In the genomic region with DNA sequence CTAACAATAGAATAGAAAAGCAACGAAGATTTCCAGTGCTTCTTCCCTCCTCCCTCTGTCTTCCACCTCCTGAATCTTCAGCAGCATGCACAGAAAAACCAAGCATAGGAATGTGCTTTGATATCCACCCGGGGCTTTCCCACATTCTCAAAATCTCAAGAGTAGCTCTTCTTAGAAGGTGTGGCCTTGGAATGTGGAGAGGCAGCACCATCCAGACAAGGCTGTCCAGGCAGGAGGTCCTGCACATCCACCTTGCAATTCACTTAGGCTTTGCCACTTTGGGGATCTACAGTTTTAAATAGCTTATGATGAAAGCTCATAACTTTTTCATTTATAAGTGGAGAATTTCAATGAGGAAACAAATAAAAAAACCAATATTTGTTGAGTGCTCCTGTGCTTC, we compare ENCODE assay signal across 17 cellular contexts.
A peak's percentile ranks its signal among the peaks of the same experiment; 100 is the strongest.
DNase-seq lines count a peak whose midpoint lies in the region; ATAC-seq, FAIRE-seq and TF ChIP-seq lines count a peak whose summit lies in the region.
"Had no signal": no experiment of that assay in that cellular context is flagged by ENCODE, and none has a peak within 500 bp of the region (broad histone marks: within the 10 kb centered on the region; RNA-seq: fewer than 3 reads in every experiment).

No MANE protein-coding gene starts in this region.

- no peak overlapping the region for H3K4me2 ChIP-seq in H1 (ENCODE audit: insufficient read depth in 1 of 2, low read depth in 2 of 2, low read length in 2 of 2)

- whole genome bisulfite sequencing in H1 (ENCODE audit: extremely low coverage in 1 of 2, insufficient coverage in 1 of 2, insufficient read length in 1 of 2, insufficient replicate concordance in 2 of 2, low coverage in 1 of 2, low lambda C conversion rate in 2 of 2, missing lambda C conversion rate in 1 of 2), 2 experiments: 82% methylated on average over 2 of the region's 2 CpGs; no CpG with 5 or more reads in 1 of the 2 experiments
- WGBS in lung, 2 donors: 53 to 77% methylated on average over 2 of the region's 2 CpGs
- 39 to 45% methylated on average over 2 of the region's 2 CpGs for WGBS in body of pancreas, 2 donors
- WGBS in psoas muscle, 3 donors: 63 to 75% (median 64%) methylated on average over 2 of the region's 2 CpGs

- no peaks in the 10 kb centered on the region for H3K27me3 ChIP-seq in H1 (replicated peaks in 1 of 4; ENCODE audit: control insufficient read depth in 3 of 4, extremely low read depth in 1 of 4, insufficient read depth in 3 of 4, low read length in 3 of 4)
- no peaks in the 10 kb centered on the region for H3K27me3 ChIP-seq in lung (ENCODE audit: control insufficient read depth, insufficient read depth)
- H3K27me3 ChIP-seq in upper lobe of right lung: no peaks in the 10 kb centered on the region
- no peaks in the 10 kb centered on the region for H3K27me3 ChIP-seq in body of pancreas
- peaks cover 0 to 6% (median 5%) of the 10 kb centered on the region in 3 donors for H3K27me3 ChIP-seq in psoas muscle (ENCODE audit: insufficient read depth in 3 of 3, low read length in 2 of 3)

- no peaks in the 10 kb centered on the region; the same call in 1 of the 2 replicates for H3K23me2 ChIP-seq in H1 (ENCODE audit: low read depth, low read length)

- no peaks in the 10 kb centered on the region for H4K20me1 ChIP-seq in H1 (replicated peaks in 1 of 2; ENCODE audit: control insufficient read depth in 1 of 2, insufficient read depth in 2 of 2, low read length in 2 of 2)

- H3K4me3 ChIP-seq in H1 (ENCODE audit: extremely low read depth in 1 of 4, insufficient read depth in 2 of 4, low read depth in 3 of 4, low read length in 4 of 4) (no peak overlapping the region), lung (no peak overlapping the region), upper lobe of right lung (no peak overlapping the region), body of pancreas (no peak overlapping the region), psoas muscle (no peak overlapping the region)

- H4K91ac ChIP-seq in H1 (replicated peaks; ENCODE audit: insufficient read length, low read length): no peak overlapping the region

- peaks cover 33% of the 10 kb centered on the region for H3K36me3 Mint-ChIP-seq in HFFc6 (ENCODE audit: low read depth)
- H3K36me3 Mint-ChIP-seq in stimulated activated naive B cell treated with anti-CD40 and anti-IgM and Interleukin-4, amounts not matched to agents 10 μg/mL and 1 μg/mL and 100 μg/mL, for 72 hours: no peaks in the 10 kb centered on the region

- no peak for TF ChIP-seq POLR2A in H1 (IDR thresholded peaks at IDR 0.05; ENCODE audit: control extremely low read depth in 1 of 2, low read depth in 2 of 2, low read length in 2 of 2)
- TF ChIP-seq POLR2A in body of pancreas (IDR thresholded peaks at IDR 0.05): no peak

- H3K14ac ChIP-seq in H1 (ENCODE audit: insufficient read length): no peak overlapping the region

- ATAC-seq in lung (ENCODE audit: insufficient read depth, low FRiP score): peak; percentile 55
- ATAC-seq in upper lobe of right lung: peak; percentile 80
- no peak for ATAC-seq in stimulated activated naive B cell treated with anti-CD40 and anti-IgM and Interleukin-4, amounts not matched to agents 10 μg/mL and 1 μg/mL and 100 μg/mL, for 72 hours (replicated peaks)
- ATAC-seq in body of pancreas: no peak
- no peak for ATAC-seq in psoas muscle

- POLR2A ChIA-PET in H1 (lab: Charles Lee; ENCODE audit: partially characterized antibody): no interaction called here

- H3K18ac ChIP-seq in H1 (ENCODE audit: extremely low read depth, low read length): no peak overlapping the region

- H2BK12ac ChIP-seq in H1 (ENCODE audit: low read depth, low read length): no peak overlapping the region

- no peak for TF ChIP-seq RAD21 in H1 (IDR thresholded peaks at IDR 0.05 in 1 of 2, conservative IDR thresholded peaks at IDR 0.05 in 1 of 2; ENCODE audit: low read depth in 2 of 2, low read length in 2 of 2)

- H2BK5ac ChIP-seq in H1 (ENCODE audit: low read depth, low read length): no peak overlapping the region

- peaks cover 78% of the 10 kb centered on the region for H3K4me1 Mint-ChIP-seq in HFFc6 (ENCODE audit: low read depth)
- H3K4me1 Mint-ChIP-seq in stimulated activated naive B cell treated with anti-CD40 and anti-IgM and Interleukin-4, amounts not matched to agents 10 μg/mL and 1 μg/mL and 100 μg/mL, for 72 hours: no peaks in the 10 kb centered on the region

- no peak for TF ChIP-seq EP300 in H1 (IDR thresholded peaks at IDR 0.05; ENCODE audit: borderline replicate concordance in 1 of 2, low read depth in 2 of 2, low read length in 2 of 2)

- H3K23ac ChIP-seq in H1 (ENCODE audit: insufficient read length): no peak overlapping the region

- H2BK15ac ChIP-seq in H1 (ENCODE audit: low read length): no peak overlapping the region

- H3K4me1 ChIP-seq in H1 (replicated peaks in 1 of 4; ENCODE audit: control insufficient read depth in 3 of 4, insufficient read depth in 4 of 4, low read length in 3 of 4) (no peaks in the 10 kb centered on the region), lung (ENCODE audit: control insufficient read depth in 2 of 2, insufficient read depth in 2 of 2, low read length in 2 of 2) (peaks cover 0 to 5% of the 10 kb centered on the region in 2 donors), upper lobe of right lung (no peaks in the 10 kb centered on the region), body of pancreas (no peaks in the 10 kb centered on the region), psoas muscle (no peaks in the 10 kb centered on the region)

- H3K27ac ChIP-seq in H1 (ENCODE audit: low read depth, low read length) (no peak overlapping the region), lung (ENCODE audit: low read depth in 1 of 2, low read length in 1 of 2) (no peak overlapping the region), upper lobe of right lung (no peak overlapping the region), body of pancreas (no peak overlapping the region), psoas muscle (no peak overlapping the region)

- H2BK120ac ChIP-seq in H1 (replicated peaks; ENCODE audit: low read depth, low read length): no peak overlapping the region

- H3K9ac ChIP-seq in H1 (replicated peaks in 1 of 4; ENCODE audit: extremely low read depth in 1 of 4, low read depth in 3 of 4, low read length in 3 of 4): no peak overlapping the region

- peaks cover 5% of the 10 kb centered on the region for H3K27me3 Mint-ChIP-seq in HFFc6 (ENCODE audit: insufficient read depth)
- H3K27me3 Mint-ChIP-seq in stimulated activated naive B cell treated with anti-CD40 and anti-IgM and Interleukin-4, amounts not matched to agents 10 μg/mL and 1 μg/mL and 100 μg/mL, for 72 hours: peaks cover 6 to 11% of the 10 kb centered on the region in 2 donors

- no peak overlapping the region for H2AFZ ChIP-seq in H1 (ENCODE audit: low read length)

- H3K9me3 ChIP-seq in H1 (ENCODE audit: insufficient read depth in 2 of 2, low read depth in 1 of 2, low read length in 1 of 2) (no peaks in the 10 kb centered on the region), lung (ENCODE audit: control insufficient read depth in 2 of 2, insufficient read depth in 1 of 2, low read length in 1 of 2) (peaks cover 0 to 1% of the 10 kb centered on the region in 2 donors), upper lobe of right lung (no peaks in the 10 kb centered on the region), body of pancreas (no peaks in the 10 kb centered on the region), psoas muscle (no peaks in the 10 kb centered on the region)

- H3K27ac Mint-ChIP-seq in HFFc6: peak overlapping the region; percentile 50
- H3K27ac Mint-ChIP-seq in stimulated activated naive B cell treated with anti-CD40 and anti-IgM and Interleukin-4, amounts not matched to agents 10 μg/mL and 1 μg/mL and 100 μg/mL, for 72 hours: no peak overlapping the region
- H3K27ac Mint-ChIP-seq: H9 had no signal

- FAIRE-seq in H1 (lab: Jason Lieb, UNC): no peak

- H2AK5ac ChIP-seq in H1 (ENCODE audit: low read depth, low read length): no peak overlapping the region

- no peak overlapping the region for H3K4me3 Mint-ChIP-seq in HFFc6
- no peak overlapping the region for H3K4me3 Mint-ChIP-seq in stimulated activated naive B cell treated with anti-CD40 and anti-IgM and Interleukin-4, amounts not matched to agents 10 μg/mL and 1 μg/mL and 100 μg/mL, for 72 hours
- H3K4me3 Mint-ChIP-seq: H9 had no signal

- no peak overlapping the region for H2BK20ac ChIP-seq in H1 (ENCODE audit: low read length)

- DNase-seq in HFFc6 (no peak), H1 (ENCODE audit: low read depth in 1 of 2, low spot score in 2 of 2) (no peak), lung (ENCODE audit: low spot score) (peak; percentile 68), upper lobe of right lung (no peak), body of pancreas (no peak), psoas muscle (no peak)
- DNase-seq in stimulated activated naive B cell treated with anti-CD40 and anti-IgM and Interleukin-4, amounts not matched to agents 10 μg/mL and 1 μg/mL and 100 μg/mL, for 72 hours: no peak
- DNase-seq: COR-L47, H9, Karpas-422, MM.1S, NCI-H1092 treated with DMSO at 0.1 percent for 48 hours, NCI-H345, NCI-H526 treated with DMSO at 0.1 percent for 48 hours, OCI-M1, RPMI8226, SIG-M5 had no signal

- H3K36me3 ChIP-seq in H1 (ENCODE audit: control insufficient read depth in 2 of 4, insufficient read depth in 4 of 4, low read length in 3 of 4) (no peaks in the 10 kb centered on the region), lung (ENCODE audit: control insufficient read depth in 2 of 2, insufficient read depth in 2 of 2, low read length in 2 of 2) (no peaks in the 10 kb centered on the region), upper lobe of right lung (no peaks in the 10 kb centered on the region), body of pancreas (replicated peaks in 1 of 2; ENCODE audit: insufficient read depth in 1 of 2, low read depth in 2 of 2) (no peaks in the 10 kb centered on the region), psoas muscle (ENCODE audit: insufficient read depth in 1 of 2, low read depth in 1 of 2) (no peaks in the 10 kb centered on the region)

- H3K79me1 ChIP-seq in H1 (ENCODE audit: low read depth, low read length): no peaks in the 10 kb centered on the region

- H4K5ac ChIP-seq in H1 (ENCODE audit: insufficient read length, low read depth, low read length): no peak overlapping the region

- CTCF ChIA-PET in H1 (lab: Charles Lee; ENCODE audit: partially characterized antibody): interaction anchor here (0.6 to 2.0 kb wide), 3 partner anchors 10 to 75 kb away, joined by 3 to 7 read pairs (median 4); no protein-coding TSS in a partner anchor

- TF ChIP-seq CTCF in HFFc6 (IDR thresholded peaks at IDR 0.05) (no peak), H1 (IDR thresholded peaks at IDR 0.05; ENCODE audit: control extremely low read depth in 1 of 3, insufficient read depth in 1 of 3, low read depth in 1 of 3, low read length in 3 of 3) (no peak), lung (IDR thresholded peaks at IDR 0.05; ENCODE audit: control extremely low read depth, extremely low read depth) (no peak), upper lobe of right lung (IDR thresholded peaks at IDR 0.05) (no peak), body of pancreas (IDR thresholded peaks at IDR 0.05) (no peak), psoas muscle (IDR thresholded peaks at IDR 0.05) (no peak)

- H4K8ac ChIP-seq in H1 (ENCODE audit: extremely low read depth, insufficient read depth, low read length): no peak overlapping the region

- no peaks in the 10 kb centered on the region for H3K9me3 Mint-ChIP-seq in HFFc6
- H3K9me3 Mint-ChIP-seq in stimulated activated naive B cell treated with anti-CD40 and anti-IgM and Interleukin-4, amounts not matched to agents 10 μg/mL and 1 μg/mL and 100 μg/mL, for 72 hours: no peaks in the 10 kb centered on the region

- no peak overlapping the region for H3K4ac ChIP-seq in H1 (replicated peaks; ENCODE audit: insufficient read length, low read depth, low read length)

- H3K79me2 ChIP-seq in H1 (ENCODE audit: control insufficient read depth in 1 of 2, insufficient read depth in 2 of 2, low read length in 2 of 2): no peaks in the 10 kb centered on the region

- H3K56ac ChIP-seq in H1 (replicated peaks; ENCODE audit: insufficient read length, low read depth, low read length): no peak overlapping the region

- intact Hi-C loops in upper lobe of right lung (cut with DNase I) (no loop called here), body of pancreas (cut with DNase I) (no loop called here), psoas muscle (cut with DNase I) (no loop called here)

Comparison
In these comparisons a context has a peak if more than half of its experiments do, and no peak if none do; other contexts are left out.
1. ATAC-seq: peak in lung (single experiment) and upper lobe of right lung (single experiment); none in stimulated activated naive B cell treated with anti-CD40 and anti-IgM and Interleukin-4, amounts not matched to agents 10 μg/mL and 1 μg/mL and 100 μg/mL, for 72 hours (0 of 2), body of pancreas (single experiment) and psoas muscle (0 of 4).